ENCODE assay signal across 8 cellular contexts in the genomic region with DNA sequence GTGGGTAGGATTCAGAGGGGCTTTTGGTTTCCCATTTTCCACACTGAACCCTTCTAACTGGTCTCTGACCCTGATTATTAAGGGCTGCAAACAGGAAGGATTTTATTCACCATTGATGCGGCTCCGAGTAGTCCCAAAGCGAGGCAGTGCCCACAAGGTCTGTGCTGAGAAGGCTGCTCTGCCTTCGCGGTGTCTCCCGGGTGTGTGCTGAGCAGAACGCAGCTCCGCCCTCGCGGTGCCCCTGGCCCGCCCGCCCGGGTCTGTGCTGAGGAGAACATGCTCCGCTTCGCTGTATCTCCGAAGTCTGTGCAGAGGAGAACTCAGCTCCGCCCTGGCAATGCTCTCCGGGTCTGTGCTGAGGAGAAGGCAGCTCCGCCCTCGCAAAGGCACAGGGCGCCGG.
DNase-seq lines count a peak whose midpoint lies in the region; ATAC-seq and TF ChIP-seq lines count a peak whose summit lies in the region.
"Not testable (repeated sequence)": the region's sequence is repeated elsewhere in the genome, so short reads cannot be mapped to it uniquely, and the experiment has no call there.

No MANE protein-coding gene starts in this region.

- H3F3A ChIP-seq in MM.1S (ENCODE audit: insufficient read depth, low read length): not testable (repeated sequence)

- ATAC-seq in activated T-cell treated with anti-CD3 and anti-CD28 coated beads, Interleukin-2, amount 50 U/mL, for 4 hours: peak; percentile 47 to 60
- not testable (repeated sequence) for ATAC-seq in right cardiac atrium
- ATAC-seq in natural killer cell: peak in 2 of 3 donors; percentile 48 to 63
- ATAC-seq in stimulated activated memory B cell treated with anti-CD40 and anti-IgM and Interleukin-4, amounts not matched to agents 10 μg/mL and 1 μg/mL and 100 μg/mL, for 72 hours: peak; percentile 76

- CTCF ChIA-PET in CD4-positive, alpha-beta memory T cell (lab: Charles Lee; ENCODE audit: partially characterized antibody): not testable (repeated sequence)

- H4K20me1 ChIP-seq in MM.1S (ENCODE audit: insufficient read depth, low read length): not testable (repeated sequence)

- POLR2A ChIA-PET in CD4-positive, alpha-beta memory T cell (lab: Charles Lee; ENCODE audit: partially characterized antibody): not testable (repeated sequence)

- not testable (repeated sequence) for H3K4me1 ChIP-seq in CD4-positive, alpha-beta memory T cell (ENCODE audit: insufficient read depth, low read length); MM.1S (ENCODE audit: low read length); colonic mucosa; right cardiac atrium (ENCODE audit: control insufficient read depth, insufficient read depth, low read length)

- H3K27ac ChIP-seq in CD4-positive, alpha-beta memory T cell (ENCODE audit: low read depth, low read length); MM.1S (ENCODE audit: low read length); colonic mucosa; right cardiac atrium (ENCODE audit: low read length): not testable (repeated sequence)

- not testable (repeated sequence) for H3K4me3 ChIP-seq in CD4-positive, alpha-beta memory T cell (ENCODE audit: low read length in 2 of 2); MM.1S (ENCODE audit: low read length); colonic mucosa; right cardiac atrium (ENCODE audit: low read length)

- not testable (repeated sequence) for H3K9me3 Mint-ChIP-seq in CD4-positive, alpha-beta memory T cell; activated T-cell treated with anti-CD3 and anti-CD28 coated beads, Interleukin-2, amount 50 U/mL, for 4 hours; natural killer cell; stimulated activated memory B cell treated with anti-CD40 and anti-IgM and Interleukin-4, amounts not matched to agents 10 μg/mL and 1 μg/mL and 100 μg/mL, for 72 hours

- 48% methylated on average over 13 of the region's 22 CpGs for WGBS in right cardiac atrium

- H3K27me3 Mint-ChIP-seq in CD4-positive, alpha-beta memory T cell; activated T-cell treated with anti-CD3 and anti-CD28 coated beads, Interleukin-2, amount 50 U/mL, for 4 hours (ENCODE audit: low read depth); natural killer cell (ENCODE audit: low read depth in 2 of 2); stimulated activated memory B cell treated with anti-CD40 and anti-IgM and Interleukin-4, amounts not matched to agents 10 μg/mL and 1 μg/mL and 100 μg/mL, for 72 hours: not testable (repeated sequence)

- not testable (repeated sequence) for H3K9me2 ChIP-seq in MM.1S (replicated peaks; ENCODE audit: insufficient read depth, low read length)

- H3K79me2 ChIP-seq in MM.1S (ENCODE audit: low read length): not testable (repeated sequence)

- not testable (repeated sequence) for H3K27ac Mint-ChIP-seq in CD4-positive, alpha-beta memory T cell; natural killer cell; stimulated activated memory B cell treated with anti-CD40 and anti-IgM and Interleukin-4, amounts not matched to agents 10 μg/mL and 1 μg/mL and 100 μg/mL, for 72 hours

- intact Hi-C loops in CD4-positive, alpha-beta memory T cell (cut with micrococcal nuclease); colonic mucosa (cut with DNase I); right cardiac atrium (cut with DNase I); natural killer cell (cut with micrococcal nuclease): not testable (repeated sequence)

- H3K36me3 Mint-ChIP-seq in CD4-positive, alpha-beta memory T cell; activated T-cell treated with anti-CD3 and anti-CD28 coated beads, Interleukin-2, amount 50 U/mL, for 4 hours (ENCODE audit: insufficient read depth); natural killer cell; stimulated activated memory B cell treated with anti-CD40 and anti-IgM and Interleukin-4, amounts not matched to agents 10 μg/mL and 1 μg/mL and 100 μg/mL, for 72 hours: not testable (repeated sequence)

- peak in 4 of 5 donors; percentile 21 to 59 (median 52) for DNase-seq in CD4-positive, alpha-beta memory T cell
- DNase-seq in MM.1S: peak; percentile 6
- peak; percentile 45 for DNase-seq in activated CD4-positive, alpha-beta T cell treated with anti-CD3 and anti-CD28 coated beads for 48 hours
- DNase-seq in activated T-cell treated with anti-CD3 and anti-CD28 coated beads, Interleukin-2, amount 50 U/mL, for 4 hours; natural killer cell: not testable (repeated sequence)
- peak; percentile 20 for DNase-seq in colonic mucosa
- DNase-seq in right cardiac atrium: peak in 2 of 3 donors; percentile 34 to 50

- H3K27me3 ChIP-seq in CD4-positive, alpha-beta memory T cell (ENCODE audit: insufficient read depth, low read length); MM.1S (replicated peaks; ENCODE audit: insufficient read depth, low read length); colonic mucosa; right cardiac atrium (ENCODE audit: control insufficient read depth, insufficient read depth): not testable (repeated sequence)

- H3K9me3 ChIP-seq in CD4-positive, alpha-beta memory T cell (ENCODE audit: control insufficient read depth in 1 of 2, low read length in 2 of 2); MM.1S (replicated peaks; ENCODE audit: insufficient read depth, low read length); colonic mucosa; right cardiac atrium (ENCODE audit: control insufficient read depth, low read length): not testable (repeated sequence)

- not testable (repeated sequence) for H2AFZ ChIP-seq in MM.1S (ENCODE audit: low read length)

- not testable (repeated sequence) for H3K4me2 ChIP-seq in MM.1S (ENCODE audit: low read depth, low read length)

- H3K9ac ChIP-seq in MM.1S (ENCODE audit: low read length); colonic mucosa (ENCODE audit: low read depth in 2 of 2, low read length in 2 of 2): not testable (repeated sequence)

- H3K4me1 Mint-ChIP-seq in CD4-positive, alpha-beta memory T cell; activated T-cell treated with anti-CD3 and anti-CD28 coated beads, Interleukin-2, amount 50 U/mL, for 4 hours (ENCODE audit: low read depth); natural killer cell; stimulated activated memory B cell treated with anti-CD40 and anti-IgM and Interleukin-4, amounts not matched to agents 10 μg/mL and 1 μg/mL and 100 μg/mL, for 72 hours: not testable (repeated sequence)

- peak overlapping the region in 1 of 8 donors; percentile 17 for H3K4me3 Mint-ChIP-seq in CD4-positive, alpha-beta memory T cell
- H3K4me3 Mint-ChIP-seq in activated T-cell treated with anti-CD3 and anti-CD28 coated beads, Interleukin-2, amount 50 U/mL, for 4 hours; natural killer cell: not testable (repeated sequence)
- H3K4me3 Mint-ChIP-seq in stimulated activated memory B cell treated with anti-CD40 and anti-IgM and Interleukin-4, amounts not matched to agents 10 μg/mL and 1 μg/mL and 100 μg/mL, for 72 hours: peak overlapping the region; percentile 12

- not testable (repeated sequence) for H3K36me3 ChIP-seq in CD4-positive, alpha-beta memory T cell (ENCODE audit: insufficient read depth, low read length); MM.1S (replicated peaks; ENCODE audit: insufficient read depth, low read length); colonic mucosa

- TF ChIP-seq CTCF in MM.1S (IDR thresholded peaks at IDR 0.05; ENCODE audit: low read length); colonic mucosa (IDR thresholded peaks at IDR 0.05); natural killer cell (IDR thresholded peaks at IDR 0.05): not testable (repeated sequence)
